ENCODE assay signal across 8 cellular contexts in genomic region chr6:14210663-14211595, GRCh38.
DNase-seq lines count a peak whose midpoint lies in the region; ATAC-seq, FAIRE-seq and TF ChIP-seq lines count a peak whose summit lies in the region.

No MANE protein-coding gene starts in this region.

- H3K9me3 Mint-ChIP-seq in naive thymus-derived CD8-positive, alpha-beta T cell = no peaks in the 10 kb centered on the region
- H3K9me3 Mint-ChIP-seq in stimulated activated naive B cell treated with anti-CD40 and anti-IgM and Interleukin-4, amounts not matched to agents 10 μg/mL and 1 μg/mL and 100 μg/mL, for 72 hours = peaks cover 0 to 1% of the 10 kb centered on the region in 2 donors

- H3K36me3 ChIP-seq in DOHH2 (ENCODE audit: control insufficient read depth, low read length) = no peaks in the 10 kb centered on the region

- peaks cover 4 to 23% (median 11%) of the 10 kb centered on the region in 4 donors for H3K4me1 Mint-ChIP-seq in naive thymus-derived CD8-positive, alpha-beta T cell
- peaks cover 42 to 80% of the 10 kb centered on the region in 2 donors for H3K4me1 Mint-ChIP-seq in stimulated activated naive B cell treated with anti-CD40 and anti-IgM and Interleukin-4, amounts not matched to agents 10 μg/mL and 1 μg/mL and 100 μg/mL, for 72 hours

- ATAC-seq in GM21723 (IDR thresholded peaks at IDR 0.05; ENCODE audit: unreplicated experiment) = peak; percentile 90
- peak; percentile 87 for ATAC-seq in naive thymus-derived CD8-positive, alpha-beta T cell
- ATAC-seq in stimulated activated naive B cell treated with anti-CD40 and anti-IgM and Interleukin-4, amounts not matched to agents 10 μg/mL and 1 μg/mL and 100 μg/mL, for 72 hours (replicated peaks) = peak; percentile 85 to 93

- TF ChIP-seq CTCF in DOHH2 (IDR thresholded peaks at IDR 0.05; ENCODE audit: low read depth, low read length, poor library complexity, severe bottlenecking) = peak; percentile 48
- no peak for TF ChIP-seq CTCF in fibroblast of mammary gland (conservative IDR thresholded peaks at IDR 0.05; ENCODE audit: control insufficient read depth, insufficient read depth, low read depth, low read length)

- peak overlapping the region; percentile 77 to 90 (median 86) for H3K4me3 Mint-ChIP-seq in naive thymus-derived CD8-positive, alpha-beta T cell
- H3K4me3 Mint-ChIP-seq in stimulated activated naive B cell treated with anti-CD40 and anti-IgM and Interleukin-4, amounts not matched to agents 10 μg/mL and 1 μg/mL and 100 μg/mL, for 72 hours = peak overlapping the region; percentile 83 to 86

- no peaks in the 10 kb centered on the region for H4K20me1 ChIP-seq in DOHH2 (ENCODE audit: control insufficient read depth, insufficient read depth, low read depth, low read length)

- no peaks in the 10 kb centered on the region for H3K27me3 Mint-ChIP-seq in naive thymus-derived CD8-positive, alpha-beta T cell
- no peaks in the 10 kb centered on the region for H3K27me3 Mint-ChIP-seq in stimulated activated naive B cell treated with anti-CD40 and anti-IgM and Interleukin-4, amounts not matched to agents 10 μg/mL and 1 μg/mL and 100 μg/mL, for 72 hours

- H3K9me2 ChIP-seq in DOHH2 (replicated peaks; ENCODE audit: control insufficient read depth, low read length) = no peaks in the 10 kb centered on the region

- POLR2A ChIA-PET in naive thymus-derived CD8-positive, alpha-beta T cell (lab: Charles Lee) = interaction anchor here (0.6 to 0.9 kb wide), 5 partner anchors 66 to 1218 kb away, joined by 3 to 4 read pairs (median 3); partner anchors contain the start of gene JARID2

- H3K27ac ChIP-seq in DOHH2 (ENCODE audit: low read depth, low read length) = peak overlapping the region; percentile 36; the same call in 1 of the 2 replicates

- FAIRE-seq in RCC 7860 (lab: Jason Lieb, UNC) = no peak

- peaks cover 21% of the 10 kb centered on the region for H3K4me1 ChIP-seq in DOHH2 (ENCODE audit: control insufficient read depth, low read length)

- H3K27ac Mint-ChIP-seq in naive thymus-derived CD8-positive, alpha-beta T cell = peak overlapping the region; percentile 67 to 90 (median 75)
- peak overlapping the region; percentile 98 for H3K27ac Mint-ChIP-seq in stimulated activated naive B cell treated with anti-CD40 and anti-IgM and Interleukin-4, amounts not matched to agents 10 μg/mL and 1 μg/mL and 100 μg/mL, for 72 hours

- no peaks in the 10 kb centered on the region for H3K9me3 ChIP-seq in DOHH2 (ENCODE audit: control insufficient read depth, insufficient read depth, low read length)

- no peaks in the 10 kb centered on the region for H3K36me3 Mint-ChIP-seq in naive thymus-derived CD8-positive, alpha-beta T cell
- H3K36me3 Mint-ChIP-seq in stimulated activated naive B cell treated with anti-CD40 and anti-IgM and Interleukin-4, amounts not matched to agents 10 μg/mL and 1 μg/mL and 100 μg/mL, for 72 hours = peaks cover 25 to 48% of the 10 kb centered on the region in 2 donors

- no peaks in the 10 kb centered on the region for H3K27me3 ChIP-seq in DOHH2 (ENCODE audit: control insufficient read depth, low read length)

- no peaks in the 10 kb centered on the region; the same call in 1 of the 2 replicates for H3F3A ChIP-seq in DOHH2 (ENCODE audit: control insufficient read depth, insufficient read depth)

- no peaks in the 10 kb centered on the region for H3K79me2 ChIP-seq in DOHH2 (ENCODE audit: control insufficient read depth, low read length)

- peak; percentile 93 for DNase-seq in KG1 (lab: John Stamatoyannopoulos, UW)
- peak; percentile 76 for DNase-seq in RCC 7860 (ENCODE audit: low spot score)
- DNase-seq in activated T-helper 1 cell treated with anti-CD3 and anti-CD28 coated beads, Interleukin-2, amount 50 U/mL, for 16 hours (ENCODE audit: low read depth in 1 of 2, low spot score in 1 of 2) = peak; percentile 75 to 90
- peak; percentile 85 for DNase-seq in fibroblast of mammary gland (ENCODE audit: low read depth)
- peak; percentile 72 to 91 (median 86) for DNase-seq in naive thymus-derived CD8-positive, alpha-beta T cell
- peak; percentile 96 for DNase-seq in stimulated activated naive B cell treated with anti-CD40 and anti-IgM and Interleukin-4, amounts not matched to agents 10 μg/mL and 1 μg/mL and 100 μg/mL, for 72 hours

- H3K4me3 ChIP-seq in DOHH2 (ENCODE audit: low read length) (peak overlapping the region; percentile 92), fibroblast of mammary gland (ENCODE audit: control insufficient read depth, low read depth, low read length) (peak overlapping the region; percentile 64)

- H3K4me2 ChIP-seq in DOHH2 (ENCODE audit: low read length) = peak overlapping the region; percentile 99

Comparison
In these comparisons a context has a peak if more than half of its experiments do, and no peak if none do; other contexts are left out.
1. Peak in every context shown above with its lines: DNase-seq, ATAC-seq, H3K4me3 ChIP-seq and H3K27ac ChIP-seq.